8 cellular contexts compared by ENCODE assay signal in genomic region chr15:66702035-66702769, GRCh38. TPM values are rescaled to one million over a fixed set of nuclear protein-coding genes. Genes with fewer than 3 reads are reported as not detected.
A peak's percentile ranks its signal among the peaks of the same experiment; 100 is the strongest.
DNase-seq lines count a peak whose midpoint lies in the region; ATAC-seq and TF ChIP-seq lines count a peak whose summit lies in the region.

Gene SMAD6 (plus strand): TSS chr15:66702236. CDS start chr15:66703259, 1,023 bp downstream.

- H3K9me3 Mint-ChIP-seq in progenitor cell of endocrine pancreas (ENCODE audit: low read depth): no peaks in the 10 kb centered on the region

- H3K4me3 ChIP-seq in BJ (ENCODE audit: low read depth, low read length) (peak within 1 kb of the TSS; percentile 82), right atrium auricular region (peak within 1 kb of the TSS; percentile 69 to 75), upper lobe of left lung (peak within 1 kb of the TSS; percentile 61 to 90 (median 76))

- DNase-seq in BJ (ENCODE audit: low read depth) (peak; percentile 92), GOT3 (lab: John Stamatoyannopoulos, UW) (peak; percentile 89), NCI-H187 treated with DMSO at 0.1 percent for 48 hours (lab: John Stamatoyannopoulos, UW) (peak; percentile 73), T-helper 22 cell (ENCODE audit: low read depth) (peak; percentile 58), anterior cingulate cortex (lab: John Stamatoyannopoulos, UW) (peak in 57 of 58 donors; percentile 8 to 90 (median 73)), right atrium auricular region (ENCODE audit: low spot score) (peak; percentile 100), progenitor cell of endocrine pancreas (ENCODE audit: low spot score, unreplicated experiment) (peak; percentile 92), upper lobe of left lung (peak; percentile 94 to 95)

- CTCF ChIA-PET in BJ (lab: Yijun Ruan, JAX): interaction anchor here (0.7 to 13.6 kb wide), 16 partner anchors 10 to 159 kb away, joined by 3 to 155 read pairs (median 4); no protein-coding TSS in a partner anchor

- ATAC-seq in upper lobe of left lung (ENCODE audit: low FRiP score in 2 of 2): peak; percentile 82

- H3K4me1 ChIP-seq in right atrium auricular region (peaks cover 0 to 59% of the 10 kb centered on the region in 2 donors), upper lobe of left lung (peaks cover 21 to 63% (median 39%) of the 10 kb centered on the region in 4 donors)

- WGBS in upper lobe of left lung, 2 donors: 0 to 1% methylated on average over 26 to 47 of the region's 53 CpGs

- H3K27ac Mint-ChIP-seq in progenitor cell of endocrine pancreas: peak within 1 kb of the TSS; percentile 94

- TF ChIP-seq CTCF in BJ (IDR thresholded peaks at IDR 0.05; ENCODE audit: insufficient read depth, low read depth, low read length) (no peak), right atrium auricular region (IDR thresholded peaks at IDR 0.05) (no peak), progenitor cell of endocrine pancreas (IDR thresholded peaks at IDR 0.05; ENCODE audit: unreplicated experiment) (no peak), upper lobe of left lung (IDR thresholded peaks at IDR 0.05) (no peak)

- peak within 1 kb of the TSS; percentile 95 for H3K4me3 Mint-ChIP-seq in progenitor cell of endocrine pancreas (ENCODE audit: low read depth)

- peaks cover 29% of the 10 kb centered on the region for H3K4me1 Mint-ChIP-seq in progenitor cell of endocrine pancreas (ENCODE audit: low read depth)

- peak in 3 of 4 donors; percentile 55 to 86 (median 68) for TF ChIP-seq POLR2A in upper lobe of left lung (IDR thresholded peaks at IDR 0.05)

- H3K27me3 Mint-ChIP-seq in progenitor cell of endocrine pancreas: no peaks in the 10 kb centered on the region

- no peaks in the 10 kb centered on the region for H3K9me3 ChIP-seq in right atrium auricular region
- H3K9me3 ChIP-seq in upper lobe of left lung: no peaks in the 10 kb centered on the region

- peak in 1 of 4 donors; percentile 30 for TF ChIP-seq EP300 in upper lobe of left lung (IDR thresholded peaks at IDR 0.05)

- H3K36me3 ChIP-seq in BJ (ENCODE audit: control insufficient read depth, insufficient read depth, low read length): peaks cover 3% of the 10 kb centered on the region; the same call in 1 of the 2 replicates
- no peaks in the 10 kb centered on the region for H3K36me3 ChIP-seq in right atrium auricular region
- H3K36me3 ChIP-seq in upper lobe of left lung: peaks cover 0 to 34% (median 5%) of the 10 kb centered on the region in 4 donors

- peak within 1 kb of the TSS; percentile 91 for H3K27ac ChIP-seq in right atrium auricular region
- H3K27ac ChIP-seq in upper lobe of left lung: peak within 1 kb of the TSS; percentile 84 to 90 (median 88)

- H3K27me3 ChIP-seq in BJ (ENCODE audit: control insufficient read depth, insufficient read depth, low read length): no peaks in the 10 kb centered on the region
- no peaks in the 10 kb centered on the region for H3K27me3 ChIP-seq in right atrium auricular region
- H3K27me3 ChIP-seq in upper lobe of left lung: peaks cover 0 to 11% (median 0%) of the 10 kb centered on the region in 4 donors

- POLR2A ChIA-PET in BJ (lab: Charles Lee): interaction anchor here (1.0 to 1.1 kb wide), 2 partner anchors 71 to 149 kb away, joined by 3 to 4 read pairs; no protein-coding TSS in a partner anchor

- peaks cover 8% of the 10 kb centered on the region for H3K36me3 Mint-ChIP-seq in progenitor cell of endocrine pancreas (ENCODE audit: insufficient read depth)

RNA-seq across cellular contexts. Expression of gene SMAD6, which starts in this region (rescaled TPM):
- 2.5 and 3.8 TPM in 2 replicates for polyA plus RNA-seq in BJ (2011; rRNA removed)
- 8.8 and 10.2 TPM in 2 replicates for polyA minus RNA-seq in BJ (2011; rRNA and poly(A)+ RNA removed)
- total RNA-seq in right atrium auricular region (100 to 1,000 TPM in 1 of 2 donors, 10 to 100 TPM in 1; 20.8 to 104 TPM), progenitor cell of endocrine pancreas (35.5 and 38.9 TPM in 2 replicates), upper lobe of left lung (100 to 1,000 TPM in 3 of 6 donors, 10 to 100 TPM in 3; 76.6 to 377 (median 102) TPM)

Comparison
In these comparisons a context has a peak if more than half of its experiments do, and no peak if none do; other contexts are left out.
1. Peak in every context shown above with its lines: DNase-seq, ATAC-seq, H3K4me3 ChIP-seq and H3K27ac ChIP-seq.